In genomic region chrX:45740291-45740690, GRCh38 we compare ENCODE assay signal across 32 cellular contexts.
"Had no signal": no experiment of that assay in that cellular context is flagged by ENCODE, and none has a peak within 500 bp of the region (broad histone marks: within the 10 kb centered on the region; RNA-seq: fewer than 3 reads in every experiment).

No MANE protein-coding gene starts in this region.

- DNase-seq: activated B cell treated with CpG ODN at 0.5 μM for 24 hours; activated CD4-positive, alpha-beta T cell treated with anti-CD3 and anti-CD28 coated beads for 36 hours; activated CD8-positive, alpha-beta memory T cell treated with anti-CD3 and anti-CD28 coated beads, Interleukin-2, amount 10 ng/mL, durations not matched to agents 7 days and 5 days; activated CD8-positive, alpha-beta T cell treated with anti-CD3 and anti-CD28 coated beads, Interleukin-2, amount 10 ng/mL, durations not matched to agents 7 days and 5 days; activated effector memory CD4-positive, alpha-beta T cell treated with Interleukin-2 at 50 U/mL for 16 hours; activated naive CD4-positive, alpha-beta T cell treated with Interleukin-2 at 50 U/mL for 16 hours; activated naive CD8-positive, alpha-beta T cell treated with anti-CD3 and anti-CD28 coated beads for 36 hours; adrenal gland; aorta; body of pancreas; cerebellar nuclear complex; colonic mucosa; effector memory CD4-positive, alpha-beta T cell; gastrocnemius medialis; glutamatergic neuron; left ventricle myocardium inferior; naive B cell; ovary; small intestine; stimulated activated CD4-positive, alpha-beta T cell treated with anti-CD3 and anti-CD28 coated beads, Interleukin-4, amount 100 ng/mL, for 4 hours; stimulated activated CD8-positive, alpha-beta memory T cell treated with anti-CD3 and anti-CD28 coated beads, Interleukin-4, amount 100 ng/mL, for 48 hours; stimulated activated naive CD8-positive, alpha-beta T cell treated with anti-CD3 and anti-CD28 coated beads, Interleukin-15, amount 100 ng/mL, for 72 hours; substantia nigra; T-cell; thyroid gland; upper lobe of left lung had no signal

- FAIRE-seq: islet of Langerhans, small intestine had no signal

- H3K4me1 ChIP-seq: adrenal gland, body of pancreas, colonic mucosa, gastrocnemius medialis, left ventricle myocardium inferior, thyroid gland, upper lobe of left lung, vagina had no signal

- ATAC-seq: activated CD4-positive, alpha-beta T cell treated with anti-CD3 and anti-CD28 coated beads for 36 hours; activated CD8-positive, alpha-beta memory T cell treated with anti-CD3 and anti-CD28 coated beads, Interleukin-2, amount 10 ng/mL, durations not matched to agents 7 days and 5 days; activated CD8-positive, alpha-beta T cell treated with anti-CD3 and anti-CD28 coated beads, Interleukin-2, amount 10 ng/mL, durations not matched to agents 7 days and 5 days; body of pancreas; gastrocnemius medialis; sciatic nerve; stimulated activated memory B cell treated with anti-CD40 and anti-IgM and Interleukin-4, amounts not matched to agents 10 μg/mL and 1 μg/mL and 100 μg/mL, for 72 hours; stimulated activated naive CD8-positive, alpha-beta T cell treated with anti-CD3 and anti-CD28 coated beads, Interleukin-15, amount 100 ng/mL, for 72 hours; T-cell had no signal

- H3K4me3 ChIP-seq: adrenal gland, body of pancreas, cardiac muscle cell, colonic mucosa, gastrocnemius medialis, left ventricle myocardium inferior, lung, ovary, thyroid gland, upper lobe of left lung, vagina had no signal

- H3K9me3 ChIP-seq: adrenal gland, body of pancreas, colonic mucosa, gastrocnemius medialis, left ventricle myocardium inferior, ovary, thyroid gland, upper lobe of left lung, vagina had no signal

- H3K27me3 ChIP-seq: body of pancreas, cardiac muscle cell, colonic mucosa, gastrocnemius medialis, ovary, thyroid gland, upper lobe of left lung, vagina had no signal

- H3K27ac ChIP-seq: adrenal gland, body of pancreas, cardiac muscle cell, colonic mucosa, gastrocnemius medialis, left ventricle myocardium inferior, ovary, thyroid gland, upper lobe of left lung, vagina had no signal

- H3K36me3 ChIP-seq: adrenal gland, cardiac muscle cell, colonic mucosa, gastrocnemius medialis, left ventricle myocardium inferior, ovary, thyroid gland, vagina had no signal
